10 cellular contexts compared by ENCODE assay signal in genomic region chr6:139448094-139448649, GRCh38.
DNase-seq lines count a peak whose midpoint lies in the region; ATAC-seq and TF ChIP-seq lines count a peak whose summit lies in the region.
"Had no signal": no experiment of that assay in that cellular context is flagged by ENCODE, and none has a peak within 500 bp of the region (broad histone marks: within the 10 kb centered on the region; RNA-seq: fewer than 3 reads in every experiment).

No MANE protein-coding gene starts in this region.

- H3K9me3 ChIP-seq in SJCRH30 (replicated peaks), result no peaks in the 10 kb centered on the region

- H3K27me3 Mint-ChIP-seq in progenitor cell of endocrine pancreas, result no peaks in the 10 kb centered on the region

- no peaks in the 10 kb centered on the region for H3K36me3 Mint-ChIP-seq in progenitor cell of endocrine pancreas (ENCODE audit: insufficient read depth)

- H3K4me3 Mint-ChIP-seq in progenitor cell of endocrine pancreas (ENCODE audit: low read depth), result no peak overlapping the region
- H3K4me3 Mint-ChIP-seq: activated naive CD8-positive, alpha-beta T cell treated with anti-CD3 and anti-CD28 coated beads, Interleukin-2, amount 10 ng/mL, durations not matched to agents 7 days and 5 days had no signal

- DNase-seq in M059J (ENCODE audit: low read depth) (peak; percentile 33), progenitor cell of endocrine pancreas (ENCODE audit: low spot score, unreplicated experiment) (no peak), iPS-NIHi11 (ENCODE audit: low spot score) (no peak), COLO668 (lab: John Stamatoyannopoulos, UW; ENCODE audit: unreplicated experiment) (no peak), SJCRH30 (no peak)
- DNase-seq: activated naive CD8-positive, alpha-beta T cell treated with anti-CD3 and anti-CD28 coated beads, Interleukin-2, amount 10 ng/mL, durations not matched to agents 7 days and 5 days; NCI-H1417 treated with DMSO at 0.1 percent for 48 hours; T-helper 9 cell had no signal

- no peak for TF ChIP-seq CTCF in progenitor cell of endocrine pancreas (IDR thresholded peaks at IDR 0.05; ENCODE audit: unreplicated experiment)

- no peaks in the 10 kb centered on the region for H3K27me3 ChIP-seq in SJCRH30

- H3K36me3 ChIP-seq in SJCRH30, result no peaks in the 10 kb centered on the region

- peak overlapping the region; percentile 59 for H3K27ac Mint-ChIP-seq in progenitor cell of endocrine pancreas
- H3K27ac Mint-ChIP-seq: activated naive CD8-positive, alpha-beta T cell treated with anti-CD3 and anti-CD28 coated beads, Interleukin-2, amount 10 ng/mL, durations not matched to agents 7 days and 5 days had no signal

- peaks cover 17% of the 10 kb centered on the region for H3K4me1 Mint-ChIP-seq in progenitor cell of endocrine pancreas (ENCODE audit: low read depth)

- H3K4me3 ChIP-seq in SJCRH30, result no peak overlapping the region

- no peaks in the 10 kb centered on the region for H3K9me3 Mint-ChIP-seq in progenitor cell of endocrine pancreas (ENCODE audit: low read depth)
- H3K9me3 Mint-ChIP-seq: activated naive CD8-positive, alpha-beta T cell treated with anti-CD3 and anti-CD28 coated beads, Interleukin-2, amount 10 ng/mL, durations not matched to agents 7 days and 5 days had no signal

- ATAC-seq in GM19043 (IDR thresholded peaks at IDR 0.05; ENCODE audit: low read depth, unreplicated experiment) (peak; percentile 86), HG02759 (IDR thresholded peaks at IDR 0.05; ENCODE audit: unreplicated experiment) (peak; percentile 93)

- no peak overlapping the region for H3K27ac ChIP-seq in SJCRH30

- peaks cover 10% of the 10 kb centered on the region for H3K4me1 ChIP-seq in SJCRH30
